In the genomic region with DNA sequence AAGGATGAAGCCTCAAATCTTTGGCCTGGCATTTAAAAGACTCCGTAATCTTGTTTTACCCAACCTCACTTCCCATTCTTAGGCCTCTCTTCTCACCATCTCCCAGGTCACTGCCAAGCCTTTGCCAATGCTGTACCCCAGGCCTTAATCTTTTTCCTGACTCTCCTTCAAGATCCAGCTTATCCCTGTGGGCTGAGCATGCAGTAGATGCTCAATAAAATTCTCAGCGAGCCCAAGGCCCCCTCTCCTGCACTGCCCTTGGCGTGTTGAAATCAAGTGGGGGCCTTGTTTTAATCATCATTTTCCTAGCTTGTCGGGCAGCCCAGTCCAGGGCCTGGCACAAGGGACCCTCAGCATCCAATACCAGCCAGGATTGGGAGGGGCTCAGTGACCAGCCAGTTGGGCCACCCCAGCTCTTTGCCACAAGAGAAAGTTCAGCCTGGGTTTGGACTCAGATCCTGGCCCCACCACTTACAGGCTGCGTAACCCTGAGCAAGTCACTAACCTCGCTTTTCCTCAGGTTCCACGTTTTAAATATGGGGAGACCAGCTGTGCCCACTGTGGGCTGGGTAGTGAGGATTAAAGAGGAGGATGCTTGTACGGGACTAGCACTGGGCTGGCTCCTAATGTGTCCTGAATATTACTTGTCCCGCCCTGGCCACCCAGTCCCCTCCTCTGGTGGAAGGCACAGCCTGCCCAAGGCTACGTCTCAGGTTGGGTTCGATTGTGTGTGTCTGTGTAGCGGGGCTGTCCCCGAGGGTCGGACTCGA, we compare ENCODE assay signal across 8 cellular contexts. TPM values are rescaled to one million over a fixed set of nuclear protein-coding genes. Genes with fewer than 3 reads are reported as not detected.
DNase-seq lines count a peak whose midpoint lies in the region; ATAC-seq, FAIRE-seq and TF ChIP-seq lines count a peak whose summit lies in the region.
"Had no signal": no experiment of that assay in that cellular context is flagged by ENCODE, and none has a peak within 500 bp of the region (broad histone marks: within the 10 kb centered on the region; RNA-seq: fewer than 3 reads in every experiment).

No MANE protein-coding gene starts in this region.

- TF ChIP-seq EP300 in HepG2 (IDR thresholded peaks at IDR 0.05; ENCODE audit: low read depth in 2 of 2, low read length in 2 of 2) = no peak
- TF ChIP-seq EP300 in HepG2 (CRISPR knock-in tag; IDR thresholded peaks at IDR 0.05; ENCODE audit: borderline replicate concordance) = no peak

- peak overlapping the region; percentile 53 for H3K4me3 ChIP-seq in HL-60 (replicated peaks; ENCODE audit: insufficient read depth, low read length)
- H3K4me3 ChIP-seq in adipocyte (ENCODE audit: low read length) = peak overlapping the region; percentile 83
- peak overlapping the region; percentile 50 to 94 (median 61) for H3K4me3 ChIP-seq in HepG2 (replicated peaks in 1 of 3; ENCODE audit: insufficient read depth in 1 of 3, low read depth in 2 of 3, low read length in 3 of 3)
- H3K4me3 ChIP-seq in thoracic aorta = peak overlapping the region; percentile 99

- TF ChIP-seq CTCF in HL-60 (IDR thresholded peaks at IDR 0.05; ENCODE audit: insufficient read depth, low read length) (no peak), HepG2 (CRISPR knock-in tag; IDR thresholded peaks at IDR 0.05) (no peak), thoracic aorta (IDR thresholded peaks at IDR 0.05) (no peak)

- DNase-seq in HL-60 (ENCODE audit: low read depth in 1 of 2, low spot score in 1 of 2) (no peak), adipocyte (ENCODE audit: low read depth) (no peak), HepG2 (ENCODE audit: low spot score) (no peak), thoracic aorta (ENCODE audit: low spot score) (no peak), HCEC 1CT (no peak), AML-193 (lab: John Stamatoyannopoulos, UW) (no peak)

- no peak for FAIRE-seq in HepG2 (lab: Jason Lieb, UNC)

- H3K27ac ChIP-seq in HL-60 (replicated peaks) = peak overlapping the region; percentile 82
- H3K27ac ChIP-seq in HepG2 (ENCODE audit: extremely low read length, insufficient read depth, low read length) = peak overlapping the region; percentile 86
- H3K27ac ChIP-seq in thoracic aorta = peak overlapping the region; percentile 89 to 92

- CTCF ChIA-PET in HepG2 (lab: Yijun Ruan, JAX; ENCODE audit: low intra/inter-chr PET ratio, low total read pairs) = no interaction called here

- no peaks in the 10 kb centered on the region for H3K27me3 ChIP-seq in HL-60 (ENCODE audit: insufficient read depth, poor library complexity, severe bottlenecking)
- no peaks in the 10 kb centered on the region for H3K27me3 ChIP-seq in adipocyte (replicated peaks; ENCODE audit: control insufficient read depth, insufficient read depth, low read length)
- H3K27me3 ChIP-seq in HepG2 (ENCODE audit: control insufficient read depth in 1 of 2, insufficient read depth in 2 of 2, low read length in 2 of 2) = no peaks in the 10 kb centered on the region; a peak in 1 of 5 replicates
- H3K27me3 ChIP-seq in thoracic aorta (replicated peaks; ENCODE audit: insufficient read depth) = no peaks in the 10 kb centered on the region

- TF ChIP-seq RAD21 in HepG2 (CRISPR knock-in tag; IDR thresholded peaks at IDR 0.05) = no peak

- no peak for ATAC-seq in HepG2
- ATAC-seq in thoracic aorta (ENCODE audit: insufficient number of reproducible peaks, low FRiP score, low read depth) = no peak
- no peak for ATAC-seq in GM19395 (IDR thresholded peaks at IDR 0.05; ENCODE audit: unreplicated experiment)

- peak in 1 of 2 experiments; percentile 52; a peak in 2 of 4 replicates for TF ChIP-seq POLR2A in HepG2 (IDR thresholded peaks at IDR 0.05; ENCODE audit: insufficient read depth in 1 of 2, low read depth in 2 of 2, low read length in 2 of 2)

- H2AFZ ChIP-seq in HepG2 (ENCODE audit: low read length) = no peak overlapping the region

- TSS peak; percentile 90 for BruUV-seq in HepG2 (replicated peaks; lab: Mats Ljungman, UMichigan)

- POLR2A ChIA-PET in HepG2 (lab: Yijun Ruan, JAX) = interaction anchor here (1.0 kb wide), 1 partner anchor 24 kb away, joined by 9 read pairs; no protein-coding TSS in a partner anchor

- in situ Hi-C loops in HepG2 (cut with HindIII; ENCODE audit: extremely low pct_ligation_motif_present, low pct_unique_long_range_greater_than_20kb) = loop anchor here (10.0 kb wide), 1 partner anchor 189 kb away; the partner anchor contains the start of genes DEPDC5 and PRR14L

- H3K79me2 ChIP-seq in HepG2 (ENCODE audit: insufficient read depth, low read length) = peaks cover 34% of the 10 kb centered on the region

- H3K36me3 ChIP-seq in adipocyte (ENCODE audit: control insufficient read depth, insufficient read depth, low read length, severe bottlenecking) (peaks cover 3% of the 10 kb centered on the region), HepG2 (replicated peaks in 1 of 2; ENCODE audit: control insufficient read depth in 1 of 2, insufficient read depth in 2 of 2, low read length in 2 of 2) (peaks cover 0 to 1% of the 10 kb centered on the region in 2 experiments; a peak in 1 of 5 replicates), thoracic aorta (no peaks in the 10 kb centered on the region)

- no peaks in the 10 kb centered on the region for H3K9me3 ChIP-seq in adipocyte (ENCODE audit: control insufficient read depth, low read length)
- no peaks in the 10 kb centered on the region for H3K9me3 ChIP-seq in HepG2 (ENCODE audit: low read length)
- H3K9me3 ChIP-seq in thoracic aorta = no peaks in the 10 kb centered on the region
- H3K9me3 ChIP-seq: mucosa of descending colon had no signal

- intact Hi-C loops in HepG2 (cut with micrococcal nuclease; ENCODE audit: unreplicated experiment) = no loop called here

- WGBS in HepG2 (ENCODE audit: low lambda C conversion rate) = 88% methylated on average over 7 of the region's 15 CpGs

- H3K4me1 ChIP-seq in adipocyte (ENCODE audit: control insufficient read depth, insufficient read depth, low read length) = peaks cover 20% of the 10 kb centered on the region
- peaks cover 44% of the 10 kb centered on the region for H3K4me1 ChIP-seq in HepG2 (ENCODE audit: insufficient read depth, low read length)
- H3K4me1 ChIP-seq in thoracic aorta (ENCODE audit: control insufficient read depth in 1 of 2, low read depth in 2 of 2) = peaks cover 19 to 32% of the 10 kb centered on the region in 2 donors

- H4K20me1 ChIP-seq in HepG2 (ENCODE audit: insufficient read depth, low read length) = peaks cover 4% of the 10 kb centered on the region; the same call in 1 of the 2 replicates

- H3K4me2 ChIP-seq in HepG2 (ENCODE audit: low read depth, low read length) = peak overlapping the region; percentile 94

- H3K9ac ChIP-seq in adipocyte (ENCODE audit: low read length) (peak overlapping the region; percentile 86), HepG2 (ENCODE audit: insufficient read depth, low read depth, low read length) (peak overlapping the region; percentile 70)

TF ChIP-seq in HepG2, 621 proteins besides CTCF, POLR2A, EP300 and RAD21 (continues in another document):
- no peak for TF ChIP-seq ZNF282 (IDR thresholded peaks at IDR 0.05; ENCODE audit: partially characterized antibody)

RNA-seq across cellular contexts. Expression of gene YWHAH, which starts 0.9 kb away (rescaled TPM):
- total RNA-seq in HepG2 (2016; rRNA removed; fragmentation: Illumina TruSeq; extraction: Trizol) (92.7 and 112 TPM in 2 replicates), thoracic aorta (100 to 1,000 TPM; 174 to 175 TPM)
- 20.0 and 24.6 TPM in 2 replicates for total RNA-seq in HepG2 (2016; cell fraction: cytosol; rRNA removed; fragmentation: Illumina TruSeq; extraction: Trizol; ENCODE audit: low read depth)
- 93.8 and 101 TPM in 2 replicates for total RNA-seq in HepG2 (2016; cell fraction: insoluble cytoplasmic fraction; rRNA removed; fragmentation: Illumina TruSeq; extraction: Trizol)
- 56.3 and 62.2 TPM in 2 replicates for total RNA-seq in HepG2 (2016; cell fraction: membrane; rRNA removed; fragmentation: Illumina TruSeq; extraction: Trizol)
- 30.2 and 35.4 TPM in 2 replicates for total RNA-seq in HepG2 (2016; cell fraction: nucleus; rRNA removed; fragmentation: Illumina TruSeq; extraction: Trizol)
- polyA plus RNA-seq in HepG2 (2011; rRNA removed) = 35.6 and 40.9 TPM in 2 replicates
- polyA plus RNA-seq in HepG2 (2011; cell fraction: cytosol; rRNA removed) = 38.6 and 45.7 TPM in 2 replicates
- polyA plus RNA-seq in HepG2 (2011; cell fraction: nucleus; rRNA removed) = 17.5 and 20.3 TPM in 2 replicates
- polyA plus RNA-seq in HepG2 (2012) = 78.8 and 95.2 TPM in 2 replicates
- 19.0 and 24.6 TPM in 2 replicates for polyA plus RNA-seq in HepG2 (2016; cell fraction: cytosol; fragmentation: Illumina TruSeq; extraction: Trizol; ENCODE audit: low read depth)
- 117 and 129 TPM in 2 replicates for polyA plus RNA-seq in HepG2 (2016; cell fraction: insoluble cytoplasmic fraction; fragmentation: Illumina TruSeq; extraction: Trizol; ENCODE audit: low read depth)
- 43.9 and 52.9 TPM in 2 replicates for polyA plus RNA-seq in HepG2 (2016; cell fraction: membrane; fragmentation: Illumina TruSeq; extraction: Trizol; ENCODE audit: low read depth)
- polyA plus RNA-seq in HepG2 (2016; cell fraction: nucleus; fragmentation: Illumina TruSeq; extraction: Trizol; ENCODE audit: insufficient read depth, low read depth) = 57.2 and 66.4 TPM in 2 replicates
- polyA minus RNA-seq in HepG2 (2011; rRNA and poly(A)+ RNA removed; ENCODE audit: low replicate concordance) = 18.0 and 27.7 TPM in 2 replicates
- 24.6 and 31.3 TPM in 2 replicates for polyA minus RNA-seq in HepG2 (2011; cell fraction: cytosol; rRNA and poly(A)+ RNA removed)
- polyA minus RNA-seq in HepG2 (2011; cell fraction: nucleus; rRNA and poly(A)+ RNA removed) = 12.7 and 18.4 TPM in 2 replicates
